In genomic region chr17:70420876-70421445, GRCh38 we compare ENCODE assay signal across 1 cellular context.
TF ChIP-seq lines count a peak whose summit lies in the region.

No MANE protein-coding gene starts in this region.

TF ChIP-seq in A549, 52 proteins besides CTCF, POLR2A, EP300 and RAD21 (continued from another document):
- TF ChIP-seq, protein P1, sequence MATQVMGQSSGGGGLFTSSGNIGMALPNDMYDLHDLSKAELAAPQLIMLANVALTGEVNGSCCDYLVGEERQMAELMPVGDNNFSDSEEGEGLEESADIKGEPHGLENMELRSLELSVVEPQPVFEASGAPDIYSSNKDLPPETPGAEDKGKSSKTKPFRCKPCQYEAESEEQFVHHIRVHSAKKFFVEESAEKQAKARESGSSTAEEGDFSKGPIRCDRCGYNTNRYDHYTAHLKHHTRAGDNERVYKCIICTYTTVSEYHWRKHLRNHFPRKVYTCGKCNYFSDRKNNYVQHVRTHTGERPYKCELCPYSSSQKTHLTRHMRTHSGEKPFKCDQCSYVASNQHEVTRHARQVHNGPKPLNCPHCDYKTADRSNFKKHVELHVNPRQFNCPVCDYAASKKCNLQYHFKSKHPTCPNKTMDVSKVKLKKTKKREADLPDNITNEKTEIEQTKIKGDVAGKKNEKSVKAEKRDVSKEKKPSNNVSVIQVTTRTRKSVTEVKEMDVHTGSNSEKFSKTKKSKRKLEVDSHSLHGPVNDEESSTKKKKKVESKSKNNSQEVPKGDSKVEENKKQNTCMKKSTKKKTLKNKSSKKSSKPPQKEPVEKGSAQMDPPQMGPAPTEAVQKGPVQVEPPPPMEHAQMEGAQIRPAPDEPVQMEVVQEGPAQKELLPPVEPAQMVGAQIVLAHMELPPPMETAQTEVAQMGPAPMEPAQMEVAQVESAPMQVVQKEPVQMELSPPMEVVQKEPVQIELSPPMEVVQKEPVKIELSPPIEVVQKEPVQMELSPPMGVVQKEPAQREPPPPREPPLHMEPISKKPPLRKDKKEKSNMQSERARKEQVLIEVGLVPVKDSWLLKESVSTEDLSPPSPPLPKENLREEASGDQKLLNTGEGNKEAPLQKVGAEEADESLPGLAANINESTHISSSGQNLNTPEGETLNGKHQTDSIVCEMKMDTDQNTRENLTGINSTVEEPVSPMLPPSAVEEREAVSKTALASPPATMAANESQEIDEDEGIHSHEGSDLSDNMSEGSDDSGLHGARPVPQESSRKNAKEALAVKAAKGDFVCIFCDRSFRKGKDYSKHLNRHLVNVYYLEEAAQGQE (IDR thresholded peaks at IDR 0.05): no peak
- TF ChIP-seq CHD4 (IDR thresholded peaks at IDR 0.05; ENCODE audit: borderline replicate concordance): no peak
- no peak for TF ChIP-seq ESRRA (IDR thresholded peaks at IDR 0.05; ENCODE audit: borderline replicate concordance, low read length)
- no peak for TF ChIP-seq ZFP36 (IDR thresholded peaks at IDR 0.05; ENCODE audit: borderline replicate concordance, partially characterized antibody)
- TF ChIP-seq ZSCAN20 (CRISPR knock-in tag; IDR thresholded peaks at IDR 0.05): no peak
- TF ChIP-seq TP53 (CRISPR knock-in tag; IDR thresholded peaks at IDR 0.05): no peak
- TF ChIP-seq FOSB (CRISPR knock-in tag; IDR thresholded peaks at IDR 0.05): no peak
- no peak for TF ChIP-seq EHMT2 (IDR thresholded peaks at IDR 0.05; ENCODE audit: low read depth)
- TF ChIP-seq, protein P2, sequence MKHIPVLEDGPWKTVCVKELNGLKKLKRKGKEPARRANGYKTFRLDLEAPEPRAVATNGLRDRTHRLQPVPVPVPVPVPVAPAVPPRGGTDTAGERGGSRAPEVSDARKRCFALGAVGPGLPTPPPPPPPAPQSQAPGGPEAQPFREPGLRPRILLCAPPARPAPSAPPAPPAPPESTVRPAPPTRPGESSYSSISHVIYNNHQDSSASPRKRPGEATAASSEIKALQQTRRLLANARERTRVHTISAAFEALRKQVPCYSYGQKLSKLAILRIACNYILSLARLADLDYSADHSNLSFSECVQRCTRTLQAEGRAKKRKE (CRISPR knock-in tag; IDR thresholded peaks at IDR 0.05; ENCODE audit: low read depth): no peak
- no peak for TF ChIP-seq CEBPB (IDR thresholded peaks at IDR 0.05)
TF ChIP-seq in A549: peak in this region for 0.
